Comparison of ENCODE assay signal across 20 cellular contexts in genomic region chr1:8204823-8205222, GRCh38.
DNase-seq lines count a peak whose midpoint lies in the region; ATAC-seq, FAIRE-seq and TF ChIP-seq lines count a peak whose summit lies in the region.
"Had no signal": no experiment of that assay in that cellular context is flagged by ENCODE, and none has a peak within 500 bp of the region (broad histone marks: within the 10 kb centered on the region; RNA-seq: fewer than 3 reads in every experiment).

No MANE protein-coding gene starts in this region.

- H3K79me2 ChIP-seq in mammary epithelial cell (ENCODE audit: insufficient read depth, low read length), result no peaks in the 10 kb centered on the region

- H3K27me3 ChIP-seq in mammary epithelial cell (ENCODE audit: insufficient read depth, low read length) (no peaks in the 10 kb centered on the region), thyroid gland (no peaks in the 10 kb centered on the region)
- H3K27me3 ChIP-seq: SJCRH30 had no signal

- H3K4me3 Mint-ChIP-seq in HFFc6 (no peak overlapping the region), mesothelial cell of epicardium (no peak overlapping the region)
- no peak overlapping the region for H3K4me3 Mint-ChIP-seq in activated T-helper 1 cell treated with anti-CD3 and anti-CD28 coated beads, Interleukin-12 subunit alpha, Interleukin-12 subunit beta, Interleukin-2, Interleukin-4 antibody, amounts not matched to agents 30 ng/mL and 10 ng/mL and 1 ng/mL, durations not matched to agents 14 hours and 24 hours and 36 hours
- H3K4me3 Mint-ChIP-seq: B cell; endodermal cell; stimulated activated memory B cell treated with anti-CD40 and anti-IgM and Interleukin-4, amounts not matched to agents 10 μg/mL and 1 μg/mL and 100 μg/mL, for 72 hours had no signal

- H3K4me2 ChIP-seq in mammary epithelial cell (ENCODE audit: insufficient read depth, low read depth, low read length), result no peak overlapping the region

- peaks cover 41% of the 10 kb centered on the region for H3K4me1 ChIP-seq in mammary epithelial cell (ENCODE audit: insufficient read depth, low read length)
- peaks cover 3 to 28% of the 10 kb centered on the region in 2 donors for H3K4me1 ChIP-seq in thyroid gland

- no peak for FAIRE-seq in HTR-8/SVneo (lab: Jason Lieb, UNC)
- FAIRE-seq: frontal cortex had no signal

- H3K27ac ChIP-seq in mammary epithelial cell (ENCODE audit: insufficient read depth, low read depth, low read length) (peak overlapping the region; percentile 77), thyroid gland (peak overlapping the region in 2 of 3 donors; percentile 9 to 15)
- H3K27ac ChIP-seq: SJCRH30 had no signal

- no peaks in the 10 kb centered on the region for H4K20me1 ChIP-seq in mammary epithelial cell (ENCODE audit: insufficient read depth, low read length)

- CTCF ChIA-PET in mammary epithelial cell (lab: Charles Lee; ENCODE audit: low non-redundant PET), result no interaction called here

- no peaks in the 10 kb centered on the region for H3K9me3 ChIP-seq in mammary epithelial cell (replicated peaks; ENCODE audit: insufficient read depth, low read length)
- no peaks in the 10 kb centered on the region for H3K9me3 ChIP-seq in thyroid gland
- H3K9me3 ChIP-seq: SJCRH30 had no signal

- H3K36me3 ChIP-seq in mammary epithelial cell (ENCODE audit: insufficient read depth, low read length) (no peaks in the 10 kb centered on the region), thyroid gland (no peaks in the 10 kb centered on the region)
- H3K36me3 ChIP-seq: SJCRH30 had no signal

- H3K9me3 Mint-ChIP-seq in HFFc6 (no peaks in the 10 kb centered on the region), mesothelial cell of epicardium (no peaks in the 10 kb centered on the region)
- no peaks in the 10 kb centered on the region for H3K9me3 Mint-ChIP-seq in activated T-helper 1 cell treated with anti-CD3 and anti-CD28 coated beads, Interleukin-12 subunit alpha, Interleukin-12 subunit beta, Interleukin-2, Interleukin-4 antibody, amounts not matched to agents 30 ng/mL and 10 ng/mL and 1 ng/mL, durations not matched to agents 14 hours and 24 hours and 36 hours
- H3K9me3 Mint-ChIP-seq: activated naive CD4-positive, alpha-beta T cell treated with anti-CD3 and anti-CD28 coated beads, Interleukin-2, amount 50 U/mL, for 72 hours; endodermal cell; stimulated activated memory B cell treated with anti-CD40 and anti-IgM and Interleukin-4, amounts not matched to agents 10 μg/mL and 1 μg/mL and 100 μg/mL, for 72 hours had no signal

- in situ Hi-C loops in mammary epithelial cell (cut with MboI; ENCODE audit: low sequenced_read_pairs in 2 of 2), result no loop called here

- intact Hi-C loops in mammary epithelial cell (cut with micrococcal nuclease) (no loop called here), thyroid gland (cut with DNase I) (no loop called here)
- intact Hi-C loops in activated T-helper 1 cell treated with anti-CD3 and anti-CD28 coated beads, Interleukin-12 subunit alpha, Interleukin-12 subunit beta, Interleukin-2, Interleukin-4 antibody, amounts not matched to agents 30 ng/mL and 10 ng/mL and 1 ng/mL, durations not matched to agents 14 hours and 24 hours and 36 hours (cut with micrococcal nuclease), result no loop called here

- H3K9ac ChIP-seq in mammary epithelial cell (ENCODE audit: insufficient read depth, low read length), result no peak overlapping the region

- no TSS peak for BruUV-seq in mammary epithelial cell (replicated peaks; lab: Mats Ljungman, UMichigan)

- 50% methylated on average over 2 of the region's 2 CpGs for WGBS in mammary epithelial cell (ENCODE audit: low coverage, missing lambda C conversion rate)
- 76 to 85% methylated on average over 2 of the region's 2 CpGs for WGBS in thyroid gland, 2 donors

- H3K27ac Mint-ChIP-seq in HFFc6 (peak overlapping the region; percentile 27), mesothelial cell of epicardium (peak overlapping the region; percentile 98)
- no peak overlapping the region for H3K27ac Mint-ChIP-seq in activated T-helper 1 cell treated with anti-CD3 and anti-CD28 coated beads, Interleukin-12 subunit alpha, Interleukin-12 subunit beta, Interleukin-2, Interleukin-4 antibody, amounts not matched to agents 30 ng/mL and 10 ng/mL and 1 ng/mL, durations not matched to agents 14 hours and 24 hours and 36 hours
- H3K27ac Mint-ChIP-seq: activated naive CD4-positive, alpha-beta T cell treated with anti-CD3 and anti-CD28 coated beads, Interleukin-2, amount 50 U/mL, for 72 hours; B cell; endodermal cell; stimulated activated memory B cell treated with anti-CD40 and anti-IgM and Interleukin-4, amounts not matched to agents 10 μg/mL and 1 μg/mL and 100 μg/mL, for 72 hours had no signal

- no peak for DNase-seq in HFFc6
- no peak for DNase-seq in mammary epithelial cell
- no peak for DNase-seq in mesothelial cell of epicardium (ENCODE audit: low spot score in 2 of 2, unreplicated experiment in 2 of 2)
- DNase-seq in thyroid gland, result no peak
- no peak for DNase-seq in activated T-helper 1 cell treated with anti-CD3 and anti-CD28 coated beads, Interleukin-12 subunit alpha, Interleukin-12 subunit beta, Interleukin-2, Interleukin-4 antibody, amounts not matched to agents 30 ng/mL and 10 ng/mL and 1 ng/mL, durations not matched to agents 14 hours and 24 hours and 36 hours (ENCODE audit: low spot score)
- DNase-seq in DMS 273 treated with DMSO at 0.1 percent for 48 hours (lab: John Stamatoyannopoulos, UW), result no peak
- DNase-seq in HTR-8/SVneo (ENCODE audit: insufficient read length, low spot score), result no peak
- DNase-seq: caudate nucleus, endodermal cell, Kasumi-1, NCI-H1436, SJCRH30, T-helper 9 cell had no signal

- H3K27me3 Mint-ChIP-seq in HFFc6 (ENCODE audit: insufficient read depth), result peaks cover 1% of the 10 kb centered on the region
- H3K27me3 Mint-ChIP-seq in mesothelial cell of epicardium (ENCODE audit: low read depth), result no peaks in the 10 kb centered on the region
- H3K27me3 Mint-ChIP-seq in activated T-helper 1 cell treated with anti-CD3 and anti-CD28 coated beads, Interleukin-12 subunit alpha, Interleukin-12 subunit beta, Interleukin-2, Interleukin-4 antibody, amounts not matched to agents 30 ng/mL and 10 ng/mL and 1 ng/mL, durations not matched to agents 14 hours and 24 hours and 36 hours (ENCODE audit: insufficient read depth), result peaks cover 5% of the 10 kb centered on the region

- peak overlapping the region; percentile 9 for H2AFZ ChIP-seq in mammary epithelial cell (ENCODE audit: low read depth, low read length)

- no peaks in the 10 kb centered on the region for H3K36me3 Mint-ChIP-seq in HFFc6 (ENCODE audit: low read depth)
- H3K36me3 Mint-ChIP-seq in mesothelial cell of epicardium, result no peaks in the 10 kb centered on the region
- H3K36me3 Mint-ChIP-seq in activated T-helper 1 cell treated with anti-CD3 and anti-CD28 coated beads, Interleukin-12 subunit alpha, Interleukin-12 subunit beta, Interleukin-2, Interleukin-4 antibody, amounts not matched to agents 30 ng/mL and 10 ng/mL and 1 ng/mL, durations not matched to agents 14 hours and 24 hours and 36 hours (ENCODE audit: low read depth), result no peaks in the 10 kb centered on the region
- H3K36me3 Mint-ChIP-seq: activated naive CD4-positive, alpha-beta T cell treated with anti-CD3 and anti-CD28 coated beads, Interleukin-2, amount 50 U/mL, for 72 hours; stimulated activated memory B cell treated with anti-CD40 and anti-IgM and Interleukin-4, amounts not matched to agents 10 μg/mL and 1 μg/mL and 100 μg/mL, for 72 hours had no signal

- TF ChIP-seq CTCF in HFFc6 (IDR thresholded peaks at IDR 0.05), result no peak
- TF ChIP-seq CTCF in mammary epithelial cell (conservative IDR thresholded peaks at IDR 0.05 in 1 of 2, IDR thresholded peaks at IDR 0.05 in 1 of 2; ENCODE audit: extremely low read depth in 1 of 2, insufficient read depth in 1 of 2, low read depth in 1 of 2, low read length in 2 of 2), result no peak
- TF ChIP-seq CTCF in mesothelial cell of epicardium (IDR thresholded peaks at IDR 0.05; ENCODE audit: unreplicated experiment), result no peak
- TF ChIP-seq CTCF in thyroid gland (IDR thresholded peaks at IDR 0.05), result no peak

- TF ChIP-seq POLR2A in thyroid gland (IDR thresholded peaks at IDR 0.05), result no peak

- H3K4me3 ChIP-seq in mammary epithelial cell (replicated peaks in 1 of 3; ENCODE audit: insufficient read depth in 1 of 3, low read depth in 2 of 3, low read length in 3 of 3), result no peak overlapping the region
- H3K4me3 ChIP-seq in thyroid gland (replicated peaks in 1 of 3), result no peak overlapping the region
- H3K4me3 ChIP-seq: lung, SJCRH30, skin epidermis had no signal

- dilution Hi-C loops in mammary epithelial cell (cut with HindIII; ENCODE audit: low sequenced_read_pairs), result loop anchor here (5.0 kb wide), 2 partner anchors 108 to 193 kb away; no protein-coding TSS in a partner anchor

- ATAC-seq in GM18511 (IDR thresholded peaks at IDR 0.05; ENCODE audit: unreplicated experiment), result no peak
- ATAC-seq: activated naive CD4-positive, alpha-beta T cell treated with anti-CD3 and anti-CD28 coated beads, Interleukin-2, amount 50 U/mL, for 72 hours; stimulated activated memory B cell treated with anti-CD40 and anti-IgM and Interleukin-4, amounts not matched to agents 10 μg/mL and 1 μg/mL and 100 μg/mL, for 72 hours had no signal

- H3K4me1 Mint-ChIP-seq in HFFc6 (ENCODE audit: low read depth) (peaks cover 39% of the 10 kb centered on the region), mesothelial cell of epicardium (peaks cover 61% of the 10 kb centered on the region)
- H3K4me1 Mint-ChIP-seq in activated T-helper 1 cell treated with anti-CD3 and anti-CD28 coated beads, Interleukin-12 subunit alpha, Interleukin-12 subunit beta, Interleukin-2, Interleukin-4 antibody, amounts not matched to agents 30 ng/mL and 10 ng/mL and 1 ng/mL, durations not matched to agents 14 hours and 24 hours and 36 hours (ENCODE audit: low read depth), result no peaks in the 10 kb centered on the region
- H3K4me1 Mint-ChIP-seq: B cell; stimulated activated memory B cell treated with anti-CD40 and anti-IgM and Interleukin-4, amounts not matched to agents 10 μg/mL and 1 μg/mL and 100 μg/mL, for 72 hours had no signal
